ENCODE assay signal across 37 cellular contexts in genomic region chr1:212379366-212379765, GRCh38.
"Had no signal": no experiment of that assay in that cellular context is flagged by ENCODE, and none has a peak within 500 bp of the region (broad histone marks: within the 10 kb centered on the region; RNA-seq: fewer than 3 reads in every experiment).

No MANE protein-coding gene starts in this region.

- H3K4me3 Mint-ChIP-seq: activated B cell treated with CpG ODN at 0.5 μM for 24 hours; activated CD4-positive, alpha-beta memory T cell treated with anti-CD3 and anti-CD28 coated beads for 36 hours; activated CD4-positive, alpha-beta T cell treated with anti-CD3 and anti-CD28 coated beads, Interleukin-2, amount 10 ng/mL, durations not matched to agents 24 days and 14 days; activated naive CD4-positive, alpha-beta T cell treated with anti-CD3 and anti-CD28 coated beads for 36 hours; activated T-helper 1 cell treated with anti-CD3 and anti-CD28 coated beads, Interleukin-12 subunit alpha, Interleukin-12 subunit beta, Interleukin-2, Interleukin-4 antibody, amounts not matched to agents 30 ng/mL and 10 ng/mL and 1 ng/mL, durations not matched to agents 14 hours and 24 hours and 36 hours; activated T-helper 17 cell treated with anti-CD3 and anti-CD28 coated beads, Interleukin-2, amount 50 U/mL, for 72 hours; central memory CD8-positive, alpha-beta T cell; T-helper 1 cell treated with Interleukin-12 subunit alpha and Interleukin-12 subunit beta and Interleukin-4 antibody, amounts not matched to agents 30 μg/mL and 1 μg/mL, for 36 hours; T-helper 2 cell treated with Interferon-gamma antibody and Interleukin-4, amounts not matched to agents 5 μg/mL and 100 μg/mL, for 36 hours had no signal

- DNase-seq: activated B cell treated with CpG ODN at 0.5 μM for 24 hours; activated CD4-positive, alpha-beta memory T cell treated with anti-CD3 and anti-CD28 coated beads for 36 hours; activated CD4-positive, alpha-beta T cell treated with anti-CD3 and anti-CD28 coated beads for 4 hours; activated CD4-positive, alpha-beta T cell treated with anti-CD3 and anti-CD28 coated beads, Interleukin-2, amount 10 ng/mL, durations not matched to agents 24 days and 14 days; activated CD4-positive, alpha-beta T cell treated with anti-CD3 and anti-CD28 coated beads, Interleukin-2, amount 50 U/mL, for 1 hour; activated CD4-positive, alpha-beta T cell treated with anti-CD3 and anti-CD28 coated beads, Interleukin-2, amount 50 U/mL, for 4 hours; activated CD4-positive, CD25-positive, alpha-beta regulatory T cell treated with anti-CD3 and anti-CD28 coated beads, Interleukin-2, amount 50 U/mL, for 72 hours; activated CD8-positive, alpha-beta memory T cell treated with anti-CD3 and anti-CD28 coated beads, Interleukin-2, amount 50 U/mL, for 4 hours; activated effector memory CD4-positive, alpha-beta T cell treated with anti-CD3 and anti-CD28 coated beads, Interleukin-2, amount 50 U/mL, for 16 hours; activated gamma-delta T cell treated with Interleukin-2 at 50 U/mL for 16 hours; activated naive CD4-positive, alpha-beta T cell; activated naive CD4-positive, alpha-beta T cell treated with anti-CD3 and anti-CD28 coated beads for 36 hours; activated naive CD4-positive, alpha-beta T cell treated with anti-CD3 and anti-CD28 coated beads, Interleukin-2, amount 50 U/mL, for 16 hours; activated T-cell treated with anti-CD3 and anti-CD28 coated beads for 4 hours; activated T-cell treated with anti-CD3 and anti-CD28 coated beads, Interleukin-2, amount 50 U/mL, for 1 hour; activated T-cell treated with anti-CD3 and anti-CD28 coated beads, Interleukin-2, amount 50 U/mL, for 48 hours; adrenal gland; amniotic stem cell; aorta; body of pancreas; brain microvascular endothelial cell; caudate nucleus; cerebellar nuclear complex; SW 1271; T-helper 1 cell; T-helper 2 cell; T-helper 9 cell had no signal

- ATAC-seq: activated naive CD4-positive, alpha-beta T cell treated with anti-CD3 and anti-CD28 coated beads, Interleukin-2, amount 50 U/mL, for 72 hours; activated T-helper 17 cell treated with anti-CD3 and anti-CD28 coated beads, Interleukin-2, amount 50 U/mL, for 72 hours; body of pancreas had no signal

- H3K27me3 Mint-ChIP-seq: activated B cell treated with CpG ODN at 0.5 μM for 24 hours; activated CD4-positive, alpha-beta memory T cell treated with anti-CD3 and anti-CD28 coated beads for 36 hours; activated CD4-positive, alpha-beta T cell treated with anti-CD3 and anti-CD28 coated beads, Interleukin-2, amount 10 ng/mL, durations not matched to agents 24 days and 14 days; activated T-helper 17 cell treated with anti-CD3 and anti-CD28 coated beads, Interleukin-2, amount 50 U/mL, for 72 hours; central memory CD8-positive, alpha-beta T cell had no signal

- FAIRE-seq: astrocyte, TTC549 had no signal

- H3K27ac Mint-ChIP-seq: activated B cell treated with CpG ODN at 0.5 μM for 24 hours; activated CD4-positive, alpha-beta memory T cell treated with anti-CD3 and anti-CD28 coated beads for 36 hours; activated CD4-positive, alpha-beta T cell treated with anti-CD3 and anti-CD28 coated beads, Interleukin-2, amount 10 ng/mL, durations not matched to agents 24 days and 14 days; activated naive CD4-positive, alpha-beta T cell treated with anti-CD3 and anti-CD28 coated beads for 36 hours; activated T-helper 1 cell treated with anti-CD3 and anti-CD28 coated beads, Interleukin-12 subunit alpha, Interleukin-12 subunit beta, Interleukin-2, Interleukin-4 antibody, amounts not matched to agents 30 ng/mL and 10 ng/mL and 1 ng/mL, durations not matched to agents 14 hours and 24 hours and 36 hours; activated T-helper 17 cell treated with anti-CD3 and anti-CD28 coated beads, Interleukin-2, amount 50 U/mL, for 72 hours; T-helper 1 cell treated with Interleukin-12 subunit alpha and Interleukin-12 subunit beta and Interleukin-4 antibody, amounts not matched to agents 30 μg/mL and 1 μg/mL, for 36 hours; T-helper 2 cell treated with Interferon-gamma antibody and Interleukin-4, amounts not matched to agents 5 μg/mL and 100 μg/mL, for 36 hours had no signal

- H3K4me1 Mint-ChIP-seq: activated B cell treated with CpG ODN at 0.5 μM for 24 hours; activated CD4-positive, alpha-beta T cell treated with anti-CD3 and anti-CD28 coated beads, Interleukin-2, amount 10 ng/mL, durations not matched to agents 24 days and 14 days; activated T-helper 17 cell treated with anti-CD3 and anti-CD28 coated beads, Interleukin-2, amount 50 U/mL, for 72 hours; central memory CD8-positive, alpha-beta T cell had no signal

- H3K27me3 ChIP-seq: adrenal gland, body of pancreas, brain microvascular endothelial cell, breast epithelium, cardiac muscle cell had no signal

- H3K4me3 ChIP-seq: adrenal gland, body of pancreas, breast epithelium, cardiac muscle cell had no signal

- H3K36me3 ChIP-seq: adrenal gland, breast epithelium, cardiac muscle cell had no signal

- H3K9me3 Mint-ChIP-seq: activated B cell treated with CpG ODN at 0.5 μM for 24 hours; activated CD4-positive, alpha-beta memory T cell treated with anti-CD3 and anti-CD28 coated beads for 36 hours; activated CD4-positive, alpha-beta T cell treated with anti-CD3 and anti-CD28 coated beads, Interleukin-2, amount 10 ng/mL, durations not matched to agents 24 days and 14 days; activated naive CD4-positive, alpha-beta T cell treated with anti-CD3 and anti-CD28 coated beads for 36 hours; activated naive CD4-positive, alpha-beta T cell treated with anti-CD3 and anti-CD28 coated beads, Interleukin-2, amount 50 U/mL, for 72 hours; activated T-helper 1 cell treated with anti-CD3 and anti-CD28 coated beads, Interleukin-12 subunit alpha, Interleukin-12 subunit beta, Interleukin-2, Interleukin-4 antibody, amounts not matched to agents 30 ng/mL and 10 ng/mL and 1 ng/mL, durations not matched to agents 14 hours and 24 hours and 36 hours; activated T-helper 17 cell treated with anti-CD3 and anti-CD28 coated beads, Interleukin-2, amount 50 U/mL, for 72 hours; central memory CD8-positive, alpha-beta T cell; T-helper 1 cell treated with Interleukin-12 subunit alpha and Interleukin-12 subunit beta and Interleukin-4 antibody, amounts not matched to agents 30 μg/mL and 1 μg/mL, for 36 hours; T-helper 2 cell treated with Interferon-gamma antibody and Interleukin-4, amounts not matched to agents 5 μg/mL and 100 μg/mL, for 36 hours had no signal
